ENCODE assay signal across 23 cellular contexts in genomic region chr1:6099297-6099696, GRCh38. TPM values are rescaled to one million over a fixed set of nuclear protein-coding genes. Genes with fewer than 3 reads are reported as not detected.
DNase-seq lines count a peak whose midpoint lies in the region; ATAC-seq, FAIRE-seq and TF ChIP-seq lines count a peak whose summit lies in the region.
"Had no signal": no experiment of that assay in that cellular context is flagged by ENCODE, and none has a peak within 500 bp of the region (broad histone marks: within the 10 kb centered on the region; RNA-seq: fewer than 3 reads in every experiment).

No MANE protein-coding gene starts in this region.

- SMC1A ChIA-PET in GM12878 (lab: Charles Lee; ENCODE audit: uncharacterized antibody, unreplicated experiment): no interaction called here

- no peaks in the 10 kb centered on the region for H3K9me3 Mint-ChIP-seq in activated naive CD8-positive, alpha-beta T cell treated with anti-CD3 and anti-CD28 coated beads, Interleukin-2, amount 10 ng/mL, durations not matched to agents 7 days and 5 days
- H3K9me3 Mint-ChIP-seq in activated naive CD8-positive, alpha-beta T cell treated with anti-CD3 and anti-CD28 coated beads, Interleukin-2, amount 50 U/mL, for 24 hours: no peaks in the 10 kb centered on the region
- no peaks in the 10 kb centered on the region for H3K9me3 Mint-ChIP-seq in nephron progenitor cell
- H3K9me3 Mint-ChIP-seq: CD4-positive, CD25-positive, alpha-beta regulatory T cell had no signal

- TF ChIP-seq EP300 in GM12878 (IDR thresholded peaks at IDR 0.05; ENCODE audit: borderline replicate concordance in 1 of 2, control insufficient read depth in 1 of 2, low read depth in 2 of 2, low read length in 2 of 2): no peak

- H4K20me1 ChIP-seq in GM12878 (ENCODE audit: control insufficient read depth, insufficient read depth): no peaks in the 10 kb centered on the region
- no peaks in the 10 kb centered on the region for H4K20me1 ChIP-seq in smooth muscle cell (ENCODE audit: low read depth)

- H3K9me3 ChIP-seq in GM12878 (replicated peaks; ENCODE audit: control insufficient read depth, insufficient read depth, low read length) (no peaks in the 10 kb centered on the region), upper lobe of right lung (no peaks in the 10 kb centered on the region), smooth muscle cell (replicated peaks; ENCODE audit: low read depth) (no peaks in the 10 kb centered on the region)
- H3K9me3 ChIP-seq: Caco-2, HAP-1 had no signal

- H3K4me3 ChIP-seq in GM12878 (no peak overlapping the region), upper lobe of right lung (no peak overlapping the region), smooth muscle cell (no peak overlapping the region)
- H3K4me3 ChIP-seq: GM23248, HAP-1 had no signal

- 91% methylated on average over 15 of the region's 15 CpGs for WGBS in GM12878 (ENCODE audit: insufficient coverage, insufficient replicate concordance, low lambda C conversion rate, missing lambda C conversion rate)
- WGBS in smooth muscle cell (ENCODE audit: low lambda C conversion rate): 93% methylated on average over 15 of the region's 15 CpGs

- POLR2A ChIA-PET in activated naive CD8-positive, alpha-beta T cell treated with anti-CD3 and anti-CD28 coated beads, Interleukin-2, amount 10 ng/mL, durations not matched to agents 7 days and 5 days (lab: Charles Lee): no interaction called here
- POLR2A ChIA-PET in GM12878 (lab: Charles Lee): no interaction called here

- H3K27me3 ChIP-seq in GM12878 (replicated peaks in 1 of 2; ENCODE audit: control insufficient read depth in 2 of 2, insufficient read depth in 2 of 2, low read length in 1 of 2): no peaks in the 10 kb centered on the region
- peaks cover 5% of the 10 kb centered on the region for H3K27me3 ChIP-seq in upper lobe of right lung
- no peaks in the 10 kb centered on the region for H3K27me3 ChIP-seq in smooth muscle cell (ENCODE audit: low read depth)

- RAD21 ChIA-PET in GM12878 (lab: Charles Lee; ENCODE audit: unreplicated experiment): no interaction called here

- peaks cover 0 to 14% of the 10 kb centered on the region in 2 experiments; a peak in 3 of 4 replicates for H3K36me3 ChIP-seq in GM12878 (ENCODE audit: control insufficient read depth in 2 of 2, insufficient read depth in 2 of 2, low read length in 1 of 2)
- no peaks in the 10 kb centered on the region for H3K36me3 ChIP-seq in upper lobe of right lung
- no peaks in the 10 kb centered on the region for H3K36me3 ChIP-seq in smooth muscle cell (ENCODE audit: low read depth)
- H3K36me3 ChIP-seq: HAP-1 had no signal

- H3K4me3 Mint-ChIP-seq in activated naive CD8-positive, alpha-beta T cell treated with anti-CD3 and anti-CD28 coated beads, Interleukin-2, amount 10 ng/mL, durations not matched to agents 7 days and 5 days: no peak overlapping the region
- no peak overlapping the region for H3K4me3 Mint-ChIP-seq in activated naive CD8-positive, alpha-beta T cell treated with anti-CD3 and anti-CD28 coated beads, Interleukin-2, amount 50 U/mL, for 24 hours
- H3K4me3 Mint-ChIP-seq in nephron progenitor cell: no peak overlapping the region
- H3K4me3 Mint-ChIP-seq: B cell; CD4-positive, CD25-positive, alpha-beta regulatory T cell had no signal

- in situ Hi-C loops in GM12878 (cut with MboI): no loop called here

- no peaks in the 10 kb centered on the region for H3K4me1 ChIP-seq in GM12878 (ENCODE audit: control insufficient read depth, insufficient read depth, low read length)
- H3K4me1 ChIP-seq in upper lobe of right lung: no peaks in the 10 kb centered on the region
- H3K4me1 ChIP-seq in smooth muscle cell (ENCODE audit: low read depth): peaks cover 15% of the 10 kb centered on the region
- H3K4me1 ChIP-seq: Caco-2, HAP-1 had no signal

- FAIRE-seq in GM12878 (lab: Jason Lieb, UNC): no peak
- FAIRE-seq: HTR-8/SVneo, RCC 7860 had no signal

- CTCF ChIA-PET in GM12878 (lab: Yijun Ruan, JAX): no interaction called here

- no peak overlapping the region for H3K27ac Mint-ChIP-seq in activated naive CD8-positive, alpha-beta T cell treated with anti-CD3 and anti-CD28 coated beads, Interleukin-2, amount 10 ng/mL, durations not matched to agents 7 days and 5 days
- H3K27ac Mint-ChIP-seq in activated naive CD8-positive, alpha-beta T cell treated with anti-CD3 and anti-CD28 coated beads, Interleukin-2, amount 50 U/mL, for 24 hours: no peak overlapping the region
- no peak overlapping the region for H3K27ac Mint-ChIP-seq in nephron progenitor cell
- H3K27ac Mint-ChIP-seq: B cell; CD4-positive, CD25-positive, alpha-beta regulatory T cell had no signal

- no peak for TF ChIP-seq RAD21 in GM12878 (IDR thresholded peaks at IDR 0.05; ENCODE audit: insufficient read depth, low read depth, low read length)

- H2AFZ ChIP-seq in GM12878 (ENCODE audit: control insufficient read depth, low read depth, low read length) (no peak overlapping the region), smooth muscle cell (ENCODE audit: low read depth) (no peak overlapping the region)

- no peak for ATAC-seq in activated naive CD8-positive, alpha-beta T cell treated with anti-CD3 and anti-CD28 coated beads, Interleukin-2, amount 10 ng/mL, durations not matched to agents 7 days and 5 days (ENCODE audit: low read depth)
- no peak for ATAC-seq in activated naive CD8-positive, alpha-beta T cell treated with anti-CD3 and anti-CD28 coated beads, Interleukin-2, amount 50 U/mL, for 24 hours
- no peak for ATAC-seq in GM12878
- ATAC-seq in upper lobe of right lung: no peak

- H3K27ac ChIP-seq in GM12878 (ENCODE audit: control insufficient read depth, insufficient read depth): no peak overlapping the region
- no peak overlapping the region for H3K27ac ChIP-seq in upper lobe of right lung
- no peak overlapping the region for H3K27ac ChIP-seq in smooth muscle cell (ENCODE audit: low read depth)
- H3K27ac ChIP-seq: GM23248 had no signal

- peak; percentile 5; the same call in 1 of the 2 replicates for TF ChIP-seq POLR2A in GM12878 (IDR thresholded peaks at IDR 0.05; ENCODE audit: low read depth, low read length)

- DNase-seq in activated naive CD8-positive, alpha-beta T cell treated with anti-CD3 and anti-CD28 coated beads, Interleukin-2, amount 10 ng/mL, durations not matched to agents 7 days and 5 days: peak; percentile 29
- no peak for DNase-seq in activated naive CD8-positive, alpha-beta T cell treated with anti-CD3 and anti-CD28 coated beads, Interleukin-2, amount 50 U/mL, for 24 hours
- DNase-seq in GM12878 (ENCODE audit: low read depth, low spot score) (no peak), nephron progenitor cell (peak; percentile 1), upper lobe of right lung (peak; percentile 53), DMS153 treated with DMSO at 0.1 percent for 48 hours (lab: John Stamatoyannopoulos, UW; ENCODE audit: unreplicated experiment) (no peak), smooth muscle cell (lab: John Stamatoyannopoulos, UW; ENCODE audit: unreplicated experiment) (no peak), NCI-H187 (lab: John Stamatoyannopoulos, UW) (no peak)
- DNase-seq: Caco-2; GDM1; GM23248; MM.1S; NCI-H1092; NCI-H146; NCI-H2081; NCI-H748 treated with DMSO at 0.1 percent for 48 hours; NK-92 treated with Interleukin-12 subunit alpha and Interleukin-12 subunit beta, amount 100 ng/mL, for 24 hours; SHP77 treated with DMSO at 0.1 percent for 48 hours had no signal

- intact Hi-C loops in GM12878 (cut with micrococcal nuclease; ENCODE audit: unreplicated experiment) (no loop called here), upper lobe of right lung (cut with DNase I) (no loop called here)

- BruUV-seq in GM12878 (replicated peaks; lab: Mats Ljungman, UMichigan): no TSS peak

- no peaks in the 10 kb centered on the region for H3F3A ChIP-seq in smooth muscle cell (ENCODE audit: low read depth)

- H3K9ac ChIP-seq in GM12878 (ENCODE audit: control insufficient read depth, insufficient read depth, low read length) (no peak overlapping the region), smooth muscle cell (ENCODE audit: low read depth) (no peak overlapping the region)
- H3K9ac ChIP-seq: GM23248 had no signal

- H3K36me3 Mint-ChIP-seq in activated naive CD8-positive, alpha-beta T cell treated with anti-CD3 and anti-CD28 coated beads, Interleukin-2, amount 10 ng/mL, durations not matched to agents 7 days and 5 days: peaks cover 4% of the 10 kb centered on the region
- H3K36me3 Mint-ChIP-seq in activated naive CD8-positive, alpha-beta T cell treated with anti-CD3 and anti-CD28 coated beads, Interleukin-2, amount 50 U/mL, for 24 hours (ENCODE audit: low read depth): peaks cover 14% of the 10 kb centered on the region
- no peaks in the 10 kb centered on the region for H3K36me3 Mint-ChIP-seq in nephron progenitor cell (ENCODE audit: low read depth)

- TF ChIP-seq CTCF in GM12878 (IDR thresholded peaks at IDR 0.05 in 2 of 3, conservative IDR thresholded peaks at IDR 0.05 in 1 of 3; ENCODE audit: control insufficient read depth in 2 of 3, extremely low read depth in 1 of 3, insufficient read depth in 1 of 3, low read depth in 3 of 3, low read length in 3 of 3) (no peak), nephron progenitor cell (IDR thresholded peaks at IDR 0.05) (no peak), upper lobe of right lung (IDR thresholded peaks at IDR 0.05) (no peak), smooth muscle cell (IDR thresholded peaks at IDR 0.05; ENCODE audit: borderline replicate concordance, insufficient read depth, poor library complexity, severe bottlenecking) (no peak)

- H3K4me1 Mint-ChIP-seq in activated naive CD8-positive, alpha-beta T cell treated with anti-CD3 and anti-CD28 coated beads, Interleukin-2, amount 10 ng/mL, durations not matched to agents 7 days and 5 days: peaks cover 1% of the 10 kb centered on the region
- peaks cover 3% of the 10 kb centered on the region for H3K4me1 Mint-ChIP-seq in activated naive CD8-positive, alpha-beta T cell treated with anti-CD3 and anti-CD28 coated beads, Interleukin-2, amount 50 U/mL, for 24 hours
- peaks cover 23% of the 10 kb centered on the region for H3K4me1 Mint-ChIP-seq in nephron progenitor cell
- H3K4me1 Mint-ChIP-seq: B cell had no signal

- H3K27me3 Mint-ChIP-seq in activated naive CD8-positive, alpha-beta T cell treated with anti-CD3 and anti-CD28 coated beads, Interleukin-2, amount 10 ng/mL, durations not matched to agents 7 days and 5 days: no peaks in the 10 kb centered on the region
- no peaks in the 10 kb centered on the region for H3K27me3 Mint-ChIP-seq in activated naive CD8-positive, alpha-beta T cell treated with anti-CD3 and anti-CD28 coated beads, Interleukin-2, amount 50 U/mL, for 24 hours
- H3K27me3 Mint-ChIP-seq in nephron progenitor cell (ENCODE audit: low read depth, poor library complexity): peaks cover 10% of the 10 kb centered on the region
- H3K27me3 Mint-ChIP-seq: B cell; CD4-positive, CD25-positive, alpha-beta regulatory T cell had no signal

- H3K4me2 ChIP-seq in GM12878 (ENCODE audit: control insufficient read depth, insufficient read depth) (no peak overlapping the region), smooth muscle cell (no peak overlapping the region)

- no peaks in the 10 kb centered on the region for H3K79me2 ChIP-seq in GM12878 (ENCODE audit: control insufficient read depth, insufficient read depth, low read length)
- no peaks in the 10 kb centered on the region for H3K79me2 ChIP-seq in smooth muscle cell (ENCODE audit: low read depth)

RNA-seq across cellular contexts. Expression of gene KCNAB2, which starts 53.6 kb away (rescaled TPM):
- total RNA-seq in activated naive CD8-positive, alpha-beta T cell treated with anti-CD3 and anti-CD28 coated beads, Interleukin-2, amount 10 ng/mL, durations not matched to agents 7 days and 5 days: 100 to 1,000 TPM; 290 to 307 TPM
- total RNA-seq in GM12878 (2013; cell fraction: nucleolus; rRNA removed): 140 and 169 TPM in 2 replicates
- total RNA-seq in GM12878 (2014; rRNA removed) (46.6 and 55.6 TPM in 2 replicates), GM12878 (2014; rRNA removed; fragmentation: Illumina TruSeq; extraction: Trizol) (34.8 and 36.9 TPM in 2 replicates), GM12878 (2021) (118 and 123 TPM in 2 replicates), upper lobe of right lung (60.4 TPM), smooth muscle cell (1.4 and 3.6 TPM in 2 replicates)
- polyA plus RNA-seq in GM12878 (2011; ENCODE audit: low read depth): 19.6 TPM
- polyA plus RNA-seq in GM12878 (2011; rRNA removed) (59.0 and 117 TPM in 2 replicates), GM12878 (2014; fragmentation: Illumina TruSeq; extraction: Trizol) (23.7 and 57.4 TPM in 2 replicates), GM12878 (2014; fragmentation: Nextera tagmentation; extraction: Ambion mirVana) (1 to 10 TPM; 2.9 to 4.7 TPM), GM12878 (2014; rRNA removed) (98.9 and 115 TPM in 2 replicates), GM12878 (2016; fragmentation: Nextera tagmentation; extraction: Ambion mirVana) (10 to 100 TPM; 67.5 to 73.2 TPM), smooth muscle cell (2.9 and 3.9 TPM in 2 replicates)
- 99.8 and 112 TPM in 2 replicates for polyA plus RNA-seq in GM12878 (2011; cell fraction: cytosol; rRNA removed)
- 639 and 737 TPM in 2 replicates for polyA plus RNA-seq in GM12878 (2011; cell fraction: nucleus; rRNA removed)
- 60.1 and 83.6 TPM in 2 replicates for polyA plus RNA-seq in GM12878 (2012)
- polyA minus RNA-seq in GM12878 (2011; rRNA and poly(A)+ RNA removed): 64.4 and 91.4 TPM in 2 replicates
- polyA minus RNA-seq in GM12878 (2011; cell fraction: cytosol; rRNA and poly(A)+ RNA removed): 39.9 and 41.6 TPM in 2 replicates
- polyA minus RNA-seq in GM12878 (2011; cell fraction: nucleus; rRNA and poly(A)+ RNA removed): 90.3 and 105 TPM in 2 replicates

Comparison
In these comparisons a context has a peak if more than half of its experiments do, and no peak if none do; other contexts are left out.
1. DNase-seq: peak in activated naive CD8-positive, alpha-beta T cell treated with anti-CD3 and anti-CD28 coated beads, Interleukin-2, amount 10 ng/mL, durations not matched to agents 7 days and 5 days (single experiment), nephron progenitor cell (single experiment) and upper lobe of right lung (single experiment); none in activated naive CD8-positive, alpha-beta T cell treated with anti-CD3 and anti-CD28 coated beads, Interleukin-2, amount 50 U/mL, for 24 hours (single experiment), GM12878 (single experiment), DMS153 treated with DMSO at 0.1 percent for 48 hours (single experiment), smooth muscle cell (single experiment) and NCI-H187 (0 of 2).